Comparison of ENCODE assay signal across 1 cellular context in the genomic region with DNA sequence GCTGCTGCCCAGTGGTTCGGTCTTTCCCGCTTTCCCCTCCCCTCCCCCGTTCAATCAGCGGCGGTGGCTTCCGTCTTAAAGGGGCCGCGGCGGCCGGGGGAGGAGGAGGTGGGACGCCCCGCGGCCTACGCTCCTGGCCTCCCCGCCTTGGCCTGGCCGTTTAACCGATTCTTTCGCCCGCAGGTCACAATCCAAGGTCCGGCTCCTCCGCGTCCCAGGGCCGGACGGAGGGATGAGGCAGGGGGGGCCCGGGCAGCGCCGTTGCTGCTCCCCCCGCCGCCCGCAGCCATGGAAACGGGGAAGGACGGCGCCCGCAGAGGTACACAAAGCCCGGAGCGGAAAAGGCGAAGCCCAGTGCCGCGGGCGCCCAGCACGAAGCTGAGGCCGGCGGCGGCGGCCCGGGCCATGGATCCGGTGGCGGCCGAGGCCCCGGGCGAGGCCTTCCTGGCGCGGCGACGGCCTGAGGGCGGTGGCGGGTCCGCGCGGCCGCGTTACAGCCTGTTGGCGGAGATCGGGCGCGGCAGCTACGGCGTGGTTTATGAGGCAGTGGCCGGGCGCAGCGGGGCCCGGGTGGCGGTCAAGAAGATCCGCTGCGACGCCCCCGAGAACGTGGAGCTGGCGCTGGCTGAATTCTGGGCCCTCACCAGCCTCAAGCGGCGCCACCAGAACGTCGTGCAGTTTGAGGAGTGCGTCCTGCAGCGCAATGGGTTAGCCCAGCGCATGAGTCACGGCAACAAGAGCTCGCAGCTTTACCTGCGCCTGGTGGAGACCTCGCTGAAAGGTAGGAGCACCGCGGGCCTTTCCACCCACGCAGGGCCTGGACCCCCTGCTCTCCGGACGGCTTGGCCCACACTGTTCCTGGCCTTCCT.
TF ChIP-seq lines count a peak whose summit lies in the region.

No MANE protein-coding gene starts in this region.

TF ChIP-seq in GM23338, 12 proteins besides CTCF, POLR2A, EP300 and RAD21 (continued from another document):
- TF ChIP-seq, protein P1, sequence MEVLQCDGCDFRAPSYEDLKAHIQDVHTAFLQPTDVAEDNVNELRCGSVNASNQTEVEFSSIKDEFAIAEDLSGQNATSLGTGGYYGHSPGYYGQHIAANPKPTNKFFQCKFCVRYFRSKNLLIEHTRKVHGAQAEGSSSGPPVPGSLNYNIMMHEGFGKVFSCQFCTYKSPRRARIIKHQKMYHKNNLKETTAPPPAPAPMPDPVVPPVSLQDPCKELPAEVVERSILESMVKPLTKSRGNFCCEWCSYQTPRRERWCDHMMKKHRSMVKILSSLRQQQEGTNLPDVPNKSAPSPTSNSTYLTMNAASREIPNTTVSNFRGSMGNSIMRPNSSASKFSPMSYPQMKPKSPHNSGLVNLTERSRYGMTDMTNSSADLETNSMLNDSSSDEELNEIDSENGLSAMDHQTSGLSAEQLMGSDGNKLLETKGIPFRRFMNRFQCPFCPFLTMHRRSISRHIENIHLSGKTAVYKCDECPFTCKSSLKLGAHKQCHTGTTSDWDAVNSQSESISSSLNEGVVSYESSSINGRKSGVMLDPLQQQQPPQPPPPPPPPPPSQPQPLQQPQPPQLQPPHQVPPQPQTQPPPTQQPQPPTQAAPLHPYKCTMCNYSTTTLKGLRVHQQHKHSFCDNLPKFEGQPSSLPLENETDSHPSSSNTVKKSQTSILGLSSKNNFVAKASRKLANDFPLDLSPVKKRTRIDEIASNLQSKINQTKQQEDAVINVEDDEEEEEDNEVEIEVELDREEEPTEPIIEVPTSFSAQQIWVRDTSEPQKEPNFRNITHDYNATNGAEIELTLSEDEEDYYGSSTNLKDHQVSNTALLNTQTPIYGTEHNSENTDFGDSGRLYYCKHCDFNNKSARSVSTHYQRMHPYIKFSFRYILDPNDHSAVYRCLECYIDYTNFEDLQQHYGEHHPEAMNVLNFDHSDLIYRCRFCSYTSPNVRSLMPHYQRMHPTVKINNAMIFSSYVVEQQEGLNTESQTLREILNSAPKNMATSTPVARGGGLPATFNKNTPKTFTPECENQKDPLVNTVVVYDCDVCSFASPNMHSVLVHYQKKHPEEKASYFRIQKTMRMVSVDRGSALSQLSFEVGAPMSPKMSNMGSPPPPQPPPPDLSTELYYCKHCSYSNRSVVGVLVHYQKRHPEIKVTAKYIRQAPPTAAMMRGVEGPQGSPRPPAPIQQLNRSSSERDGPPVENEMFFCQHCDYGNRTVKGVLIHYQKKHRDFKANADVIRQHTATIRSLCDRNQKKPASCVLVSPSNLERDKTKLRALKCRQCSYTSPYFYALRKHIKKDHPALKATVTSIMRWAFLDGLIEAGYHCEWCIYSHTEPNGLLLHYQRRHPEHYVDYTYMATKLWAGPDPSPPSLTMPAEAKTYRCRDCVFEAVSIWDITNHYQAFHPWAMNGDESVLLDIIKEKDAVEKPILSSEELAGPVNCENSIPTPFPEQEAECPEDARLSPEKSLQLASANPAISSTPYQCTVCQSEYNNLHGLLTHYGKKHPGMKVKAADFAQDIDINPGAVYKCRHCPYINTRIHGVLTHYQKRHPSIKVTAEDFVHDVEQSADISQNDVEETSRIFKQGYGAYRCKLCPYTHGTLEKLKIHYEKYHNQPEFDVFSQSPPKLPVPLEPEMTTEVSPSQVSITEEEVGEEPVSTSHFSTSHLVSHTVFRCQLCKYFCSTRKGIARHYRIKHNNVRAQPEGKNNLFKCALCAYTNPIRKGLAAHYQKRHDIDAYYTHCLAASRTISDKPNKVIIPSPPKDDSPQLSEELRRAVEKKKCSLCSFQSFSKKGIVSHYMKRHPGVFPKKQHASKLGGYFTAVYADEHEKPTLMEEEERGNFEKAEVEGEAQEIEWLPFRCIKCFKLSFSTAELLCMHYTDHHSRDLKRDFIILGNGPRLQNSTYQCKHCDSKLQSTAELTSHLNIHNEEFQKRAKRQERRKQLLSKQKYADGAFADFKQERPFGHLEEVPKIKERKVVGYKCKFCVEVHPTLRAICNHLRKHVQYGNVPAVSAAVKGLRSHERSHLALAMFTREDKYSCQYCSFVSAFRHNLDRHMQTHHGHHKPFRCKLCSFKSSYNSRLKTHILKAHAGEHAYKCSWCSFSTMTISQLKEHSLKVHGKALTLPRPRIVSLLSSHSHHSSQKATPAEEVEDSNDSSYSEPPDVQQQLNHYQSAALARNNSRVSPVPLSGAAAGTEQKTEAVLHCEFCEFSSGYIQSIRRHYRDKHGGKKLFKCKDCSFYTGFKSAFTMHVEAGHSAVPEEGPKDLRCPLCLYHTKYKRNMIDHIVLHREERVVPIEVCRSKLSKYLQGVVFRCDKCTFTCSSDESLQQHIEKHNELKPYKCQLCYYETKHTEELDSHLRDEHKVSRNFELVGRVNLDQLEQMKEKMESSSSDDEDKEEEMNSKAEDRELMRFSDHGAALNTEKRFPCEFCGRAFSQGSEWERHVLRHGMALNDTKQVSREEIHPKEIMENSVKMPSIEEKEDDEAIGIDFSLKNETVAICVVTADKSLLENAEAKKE (CRISPR knock-in tag; IDR thresholded peaks at IDR 0.05), result no peak
- TF ChIP-seq, protein P2, sequence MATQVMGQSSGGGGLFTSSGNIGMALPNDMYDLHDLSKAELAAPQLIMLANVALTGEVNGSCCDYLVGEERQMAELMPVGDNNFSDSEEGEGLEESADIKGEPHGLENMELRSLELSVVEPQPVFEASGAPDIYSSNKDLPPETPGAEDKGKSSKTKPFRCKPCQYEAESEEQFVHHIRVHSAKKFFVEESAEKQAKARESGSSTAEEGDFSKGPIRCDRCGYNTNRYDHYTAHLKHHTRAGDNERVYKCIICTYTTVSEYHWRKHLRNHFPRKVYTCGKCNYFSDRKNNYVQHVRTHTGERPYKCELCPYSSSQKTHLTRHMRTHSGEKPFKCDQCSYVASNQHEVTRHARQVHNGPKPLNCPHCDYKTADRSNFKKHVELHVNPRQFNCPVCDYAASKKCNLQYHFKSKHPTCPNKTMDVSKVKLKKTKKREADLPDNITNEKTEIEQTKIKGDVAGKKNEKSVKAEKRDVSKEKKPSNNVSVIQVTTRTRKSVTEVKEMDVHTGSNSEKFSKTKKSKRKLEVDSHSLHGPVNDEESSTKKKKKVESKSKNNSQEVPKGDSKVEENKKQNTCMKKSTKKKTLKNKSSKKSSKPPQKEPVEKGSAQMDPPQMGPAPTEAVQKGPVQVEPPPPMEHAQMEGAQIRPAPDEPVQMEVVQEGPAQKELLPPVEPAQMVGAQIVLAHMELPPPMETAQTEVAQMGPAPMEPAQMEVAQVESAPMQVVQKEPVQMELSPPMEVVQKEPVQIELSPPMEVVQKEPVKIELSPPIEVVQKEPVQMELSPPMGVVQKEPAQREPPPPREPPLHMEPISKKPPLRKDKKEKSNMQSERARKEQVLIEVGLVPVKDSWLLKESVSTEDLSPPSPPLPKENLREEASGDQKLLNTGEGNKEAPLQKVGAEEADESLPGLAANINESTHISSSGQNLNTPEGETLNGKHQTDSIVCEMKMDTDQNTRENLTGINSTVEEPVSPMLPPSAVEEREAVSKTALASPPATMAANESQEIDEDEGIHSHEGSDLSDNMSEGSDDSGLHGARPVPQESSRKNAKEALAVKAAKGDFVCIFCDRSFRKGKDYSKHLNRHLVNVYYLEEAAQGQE (IDR thresholded peaks at IDR 0.05; ENCODE audit: unreplicated experiment), result no peak
- no peak for TF ChIP-seq STAT1 (IDR thresholded peaks at IDR 0.05; ENCODE audit: unreplicated experiment)
- no peak for TF ChIP-seq NANOG (IDR thresholded peaks at IDR 0.05; ENCODE audit: borderline replicate concordance)
- no peak for TF ChIP-seq ZNF331 (CRISPR knock-in tag; IDR thresholded peaks at IDR 0.05; ENCODE audit: low read depth)
- no peak for TF ChIP-seq EZH2 (IDR thresholded peaks at IDR 0.05; ENCODE audit: low read depth, unreplicated experiment)
- TF ChIP-seq EZH2phosphoT487 (IDR thresholded peaks at IDR 0.05; ENCODE audit: unreplicated experiment), result no peak
- TF ChIP-seq JUNB (IDR thresholded peaks at IDR 0.05; ENCODE audit: unreplicated experiment), result no peak
